ENCODE assay signal across 1 cellular context in the genomic region with DNA sequence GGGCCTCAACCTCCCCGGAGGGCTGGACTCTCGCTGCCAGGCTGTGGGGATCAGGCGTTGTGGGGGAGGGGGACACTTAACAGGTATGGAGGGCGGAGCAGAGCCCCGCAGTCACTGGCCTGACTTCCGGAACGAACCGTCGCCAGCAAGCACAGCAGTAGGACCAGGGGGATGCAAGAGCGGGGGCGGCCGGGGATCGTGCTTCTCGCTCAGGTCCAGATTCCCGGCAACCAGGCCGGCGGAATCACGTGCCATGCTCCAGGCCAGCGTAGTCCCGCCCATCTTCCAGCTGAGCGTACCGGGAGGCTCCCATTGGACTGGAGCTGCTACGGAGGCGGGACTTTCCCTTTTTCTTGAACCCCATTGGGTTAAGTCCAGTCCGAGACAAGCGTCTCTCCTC.
TF ChIP-seq lines count a peak whose summit lies in the region.

No MANE protein-coding gene starts in this region.

TF ChIP-seq in HepG2, 621 proteins besides CTCF, POLR2A, EP300 and RAD21:
- peak; percentile 56 for TF ChIP-seq NFYB (CRISPR knock-in tag; IDR thresholded peaks at IDR 0.05)
- TF ChIP-seq HOXA7 (CRISPR knock-in tag; IDR thresholded peaks at IDR 0.05), result no peak
- TF ChIP-seq AGO2 (optimal IDR thresholded peaks at IDR 0.05; ENCODE audit: low read depth, low read length), result peak; percentile 16
- TF ChIP-seq SP2 (CRISPR knock-in tag; IDR thresholded peaks at IDR 0.05), result peak; percentile 23; the same call in 1 of the 2 replicates
- no peak for TF ChIP-seq ZNF598 (CRISPR knock-in tag; IDR thresholded peaks at IDR 0.05; ENCODE audit: borderline replicate concordance)
- TF ChIP-seq, protein P1, sequence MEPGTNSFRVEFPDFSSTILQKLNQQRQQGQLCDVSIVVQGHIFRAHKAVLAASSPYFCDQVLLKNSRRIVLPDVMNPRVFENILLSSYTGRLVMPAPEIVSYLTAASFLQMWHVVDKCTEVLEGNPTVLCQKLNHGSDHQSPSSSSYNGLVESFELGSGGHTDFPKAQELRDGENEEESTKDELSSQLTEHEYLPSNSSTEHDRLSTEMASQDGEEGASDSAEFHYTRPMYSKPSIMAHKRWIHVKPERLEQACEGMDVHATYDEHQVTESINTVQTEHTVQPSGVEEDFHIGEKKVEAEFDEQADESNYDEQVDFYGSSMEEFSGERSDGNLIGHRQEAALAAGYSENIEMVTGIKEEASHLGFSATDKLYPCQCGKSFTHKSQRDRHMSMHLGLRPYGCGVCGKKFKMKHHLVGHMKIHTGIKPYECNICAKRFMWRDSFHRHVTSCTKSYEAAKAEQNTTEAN (CRISPR knock-in tag; conservative IDR thresholded peaks at IDR 0.05), result no peak
- TF ChIP-seq, protein P2, sequence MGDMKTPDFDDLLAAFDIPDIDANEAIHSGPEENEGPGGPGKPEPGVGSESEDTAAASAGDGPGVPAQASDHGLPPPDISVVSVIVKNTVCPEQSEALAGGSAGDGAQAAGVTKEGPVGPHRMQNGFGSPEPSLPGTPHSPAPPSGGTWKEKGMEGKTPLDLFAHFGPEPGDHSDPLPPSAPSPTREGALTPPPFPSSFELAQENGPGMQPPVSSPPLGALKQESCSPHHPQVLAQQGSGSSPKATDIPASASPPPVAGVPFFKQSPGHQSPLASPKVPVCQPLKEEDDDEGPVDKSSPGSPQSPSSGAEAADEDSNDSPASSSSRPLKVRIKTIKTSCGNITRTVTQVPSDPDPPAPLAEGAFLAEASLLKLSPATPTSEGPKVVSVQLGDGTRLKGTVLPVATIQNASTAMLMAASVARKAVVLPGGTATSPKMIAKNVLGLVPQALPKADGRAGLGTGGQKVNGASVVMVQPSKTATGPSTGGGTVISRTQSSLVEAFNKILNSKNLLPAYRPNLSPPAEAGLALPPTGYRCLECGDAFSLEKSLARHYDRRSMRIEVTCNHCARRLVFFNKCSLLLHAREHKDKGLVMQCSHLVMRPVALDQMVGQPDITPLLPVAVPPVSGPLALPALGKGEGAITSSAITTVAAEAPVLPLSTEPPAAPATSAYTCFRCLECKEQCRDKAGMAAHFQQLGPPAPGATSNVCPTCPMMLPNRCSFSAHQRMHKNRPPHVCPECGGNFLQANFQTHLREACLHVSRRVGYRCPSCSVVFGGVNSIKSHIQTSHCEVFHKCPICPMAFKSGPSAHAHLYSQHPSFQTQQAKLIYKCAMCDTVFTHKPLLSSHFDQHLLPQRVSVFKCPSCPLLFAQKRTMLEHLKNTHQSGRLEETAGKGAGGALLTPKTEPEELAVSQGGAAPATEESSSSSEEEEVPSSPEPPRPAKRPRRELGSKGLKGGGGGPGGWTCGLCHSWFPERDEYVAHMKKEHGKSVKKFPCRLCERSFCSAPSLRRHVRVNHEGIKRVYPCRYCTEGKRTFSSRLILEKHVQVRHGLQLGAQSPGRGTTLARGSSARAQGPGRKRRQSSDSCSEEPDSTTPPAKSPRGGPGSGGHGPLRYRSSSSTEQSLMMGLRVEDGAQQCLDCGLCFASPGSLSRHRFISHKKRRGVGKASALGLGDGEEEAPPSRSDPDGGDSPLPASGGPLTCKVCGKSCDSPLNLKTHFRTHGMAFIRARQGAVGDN (CRISPR knock-in tag; IDR thresholded peaks at IDR 0.05), result 0 out of 2 replicates have a peak, but pooled peaks have one; percentile 21
- TF ChIP-seq RBFOX2 (IDR thresholded peaks at IDR 0.05; ENCODE audit: low read depth, low read length), result peak; percentile 15; the same call in 1 of the 2 replicates
- TF ChIP-seq ZNF776 (CRISPR knock-in tag; IDR thresholded peaks at IDR 0.05), result no peak
- TF ChIP-seq, protein P3, sequence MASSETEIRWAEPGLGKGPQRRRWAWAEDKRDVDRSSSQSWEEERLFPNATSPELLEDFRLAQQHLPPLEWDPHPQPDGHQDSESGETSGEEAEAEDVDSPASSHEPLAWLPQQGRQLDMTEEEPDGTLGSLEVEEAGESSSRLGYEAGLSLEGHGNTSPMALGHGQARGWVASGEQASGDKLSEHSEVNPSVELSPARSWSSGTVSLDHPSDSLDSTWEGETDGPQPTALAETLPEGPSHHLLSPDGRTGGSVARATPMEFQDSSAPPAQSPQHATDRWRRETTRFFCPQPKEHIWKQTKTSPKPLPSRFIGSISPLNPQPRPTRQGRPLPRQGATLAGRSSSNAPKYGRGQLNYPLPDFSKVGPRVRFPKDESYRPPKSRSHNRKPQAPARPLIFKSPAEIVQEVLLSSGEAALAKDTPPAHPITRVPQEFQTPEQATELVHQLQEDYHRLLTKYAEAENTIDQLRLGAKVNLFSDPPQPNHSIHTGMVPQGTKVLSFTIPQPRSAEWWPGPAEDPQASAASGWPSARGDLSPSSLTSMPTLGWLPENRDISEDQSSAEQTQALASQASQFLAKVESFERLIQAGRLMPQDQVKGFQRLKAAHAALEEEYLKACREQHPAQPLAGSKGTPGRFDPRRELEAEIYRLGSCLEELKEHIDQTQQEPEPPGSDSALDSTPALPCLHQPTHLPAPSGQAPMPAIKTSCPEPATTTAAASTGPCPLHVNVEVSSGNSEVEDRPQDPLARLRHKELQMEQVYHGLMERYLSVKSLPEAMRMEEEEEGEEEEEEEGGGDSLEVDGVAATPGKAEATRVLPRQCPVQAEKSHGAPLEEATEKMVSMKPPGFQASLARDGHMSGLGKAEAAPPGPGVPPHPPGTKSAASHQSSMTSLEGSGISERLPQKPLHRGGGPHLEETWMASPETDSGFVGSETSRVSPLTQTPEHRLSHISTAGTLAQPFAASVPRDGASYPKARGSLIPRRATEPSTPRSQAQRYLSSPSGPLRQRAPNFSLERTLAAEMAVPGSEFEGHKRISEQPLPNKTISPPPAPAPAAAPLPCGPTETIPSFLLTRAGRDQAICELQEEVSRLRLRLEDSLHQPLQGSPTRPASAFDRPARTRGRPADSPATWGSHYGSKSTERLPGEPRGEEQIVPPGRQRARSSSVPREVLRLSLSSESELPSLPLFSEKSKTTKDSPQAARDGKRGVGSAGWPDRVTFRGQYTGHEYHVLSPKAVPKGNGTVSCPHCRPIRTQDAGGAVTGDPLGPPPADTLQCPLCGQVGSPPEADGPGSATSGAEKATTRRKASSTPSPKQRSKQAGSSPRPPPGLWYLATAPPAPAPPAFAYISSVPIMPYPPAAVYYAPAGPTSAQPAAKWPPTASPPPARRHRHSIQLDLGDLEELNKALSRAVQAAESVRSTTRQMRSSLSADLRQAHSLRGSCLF (CRISPR knock-in tag; IDR thresholded peaks at IDR 0.05; ENCODE audit: borderline replicate concordance), result no peak
- no peak for TF ChIP-seq STAT5B (CRISPR knock-in tag; IDR thresholded peaks at IDR 0.05)
- TF ChIP-seq NFYC (CRISPR knock-in tag; IDR thresholded peaks at IDR 0.05), result peak; percentile 30; the same call in 1 of the 2 replicates
